Comparison of ENCODE assay signal across 10 cellular contexts in the genomic region with DNA sequence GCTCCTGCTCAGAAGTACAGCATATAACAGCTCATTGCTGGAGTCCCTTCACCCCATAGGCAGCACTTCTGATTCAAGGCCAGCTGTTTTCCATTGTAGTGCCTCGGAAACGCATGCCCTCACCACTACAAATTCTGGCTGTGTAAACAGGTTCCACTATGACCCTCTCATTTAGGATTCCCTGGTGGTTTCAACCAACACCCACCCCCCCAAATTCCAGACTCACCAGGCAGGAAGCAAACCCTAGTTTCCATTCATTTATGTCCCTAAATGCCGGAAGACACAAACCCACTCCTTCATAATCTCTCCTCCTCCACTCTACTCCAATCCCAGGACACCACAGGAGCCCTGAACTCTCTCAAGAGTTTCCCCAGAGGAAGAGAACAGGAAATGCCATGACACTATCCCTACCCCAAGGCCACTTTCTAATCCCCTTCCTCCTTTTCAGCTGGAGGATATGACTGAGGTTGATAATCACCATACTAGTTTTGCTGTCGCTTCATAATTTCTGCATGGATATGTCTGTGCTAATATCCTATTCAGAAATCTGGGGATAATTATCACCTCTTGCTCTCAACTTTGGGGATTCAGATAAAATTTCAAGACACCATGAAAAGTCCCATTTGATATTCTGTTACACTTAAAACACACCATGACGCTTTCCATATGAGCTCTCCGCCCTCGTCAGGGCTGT.
DNase-seq lines count a peak whose midpoint lies in the region; ATAC-seq and TF ChIP-seq lines count a peak whose summit lies in the region.
"Had no signal": no experiment of that assay in that cellular context is flagged by ENCODE, and none has a peak within 500 bp of the region (broad histone marks: within the 10 kb centered on the region; RNA-seq: fewer than 3 reads in every experiment).

No MANE protein-coding gene starts in this region.

- H3K4me1 Mint-ChIP-seq in nephron, result peaks cover 12% of the 10 kb centered on the region
- H3K4me1 Mint-ChIP-seq in activated CD4-positive, alpha-beta T cell treated with anti-CD3 and anti-CD28 coated beads for 36 hours, result peaks cover 8% of the 10 kb centered on the region

- intact Hi-C loops in esophagus muscularis mucosa (cut with DNase I), result no loop called here
- intact Hi-C loops in activated CD4-positive, alpha-beta T cell treated with anti-CD3 and anti-CD28 coated beads for 36 hours (cut with DNase I, micrococcal nuclease), result no loop called here

- CTCF ChIA-PET in activated CD4-positive, alpha-beta T cell treated with anti-CD3 and anti-CD28 coated beads for 36 hours (lab: Charles Lee), result no interaction called here

- H3K4me3 Mint-ChIP-seq in nephron, result no peak overlapping the region
- no peak overlapping the region for H3K4me3 Mint-ChIP-seq in activated CD4-positive, alpha-beta T cell treated with anti-CD3 and anti-CD28 coated beads for 36 hours

- H3K27me3 Mint-ChIP-seq in nephron (ENCODE audit: low read depth), result peaks cover 11% of the 10 kb centered on the region
- H3K27me3 Mint-ChIP-seq in activated CD4-positive, alpha-beta T cell treated with anti-CD3 and anti-CD28 coated beads for 36 hours, result peaks cover 46% of the 10 kb centered on the region

- 42% methylated on average over 7 of the region's 7 CpGs for WGBS in esophagus muscularis mucosa

- peaks cover 15% of the 10 kb centered on the region for H3K9me3 Mint-ChIP-seq in nephron
- H3K9me3 Mint-ChIP-seq in activated CD4-positive, alpha-beta T cell treated with anti-CD3 and anti-CD28 coated beads for 36 hours (ENCODE audit: low read depth), result peaks cover 6% of the 10 kb centered on the region

- H3K36me3 Mint-ChIP-seq in nephron (ENCODE audit: low read depth), result peaks cover 6% of the 10 kb centered on the region
- no peaks in the 10 kb centered on the region for H3K36me3 Mint-ChIP-seq in activated CD4-positive, alpha-beta T cell treated with anti-CD3 and anti-CD28 coated beads for 36 hours (ENCODE audit: low read depth)

- ATAC-seq in activated CD4-positive, alpha-beta T cell treated with anti-CD3 and anti-CD28 coated beads for 36 hours, result no peak
- ATAC-seq in HG03469 (IDR thresholded peaks at IDR 0.05; ENCODE audit: unreplicated experiment), result no peak

- no peak for TF ChIP-seq CTCF in AG10803 (conservative IDR thresholded peaks at IDR 0.05; ENCODE audit: low read length)
- TF ChIP-seq CTCF in esophagus muscularis mucosa (IDR thresholded peaks at IDR 0.05), result no peak
- TF ChIP-seq CTCF in nephron (IDR thresholded peaks at IDR 0.05; ENCODE audit: unreplicated experiment in 3 of 3), result no peak
- TF ChIP-seq CTCF in GM20000 (IDR thresholded peaks at IDR 0.05; ENCODE audit: extremely low read depth, missing control alignments), result no peak

- TF ChIP-seq POLR2A in esophagus muscularis mucosa (IDR thresholded peaks at IDR 0.05; ENCODE audit: low read depth), result no peak

- H3K36me3 ChIP-seq in SJCRH30 (no peaks in the 10 kb centered on the region), esophagus muscularis mucosa (no peaks in the 10 kb centered on the region)
- H3K36me3 ChIP-seq: BLaER1 had no signal

- peak overlapping the region; percentile 57 for H3K27ac ChIP-seq in SJCRH30
- peak overlapping the region; percentile 36 to 52 (median 47) for H3K27ac ChIP-seq in esophagus muscularis mucosa (replicated peaks in 1 of 4)
- H3K27ac ChIP-seq: BLaER1 had no signal

- POLR2A ChIA-PET in activated CD4-positive, alpha-beta T cell treated with anti-CD3 and anti-CD28 coated beads for 36 hours (lab: Charles Lee), result interaction anchor here (1.1 kb wide), 1 partner anchor 78 kb away, joined by 8 read pairs; no protein-coding TSS in a partner anchor

- no peaks in the 10 kb centered on the region for H3K27me3 ChIP-seq in SJCRH30
- H3K27me3 ChIP-seq in esophagus muscularis mucosa, result no peaks in the 10 kb centered on the region
- H3K27me3 ChIP-seq: BLaER1 had no signal

- no peak for TF ChIP-seq EP300 in esophagus muscularis mucosa (IDR thresholded peaks at IDR 0.05)

- no peaks in the 10 kb centered on the region for H3K9me3 ChIP-seq in SJCRH30 (replicated peaks)
- H3K9me3 ChIP-seq in esophagus muscularis mucosa, result no peaks in the 10 kb centered on the region

- H3K4me1 ChIP-seq in SJCRH30, result peaks cover 13% of the 10 kb centered on the region
- H3K4me1 ChIP-seq in esophagus muscularis mucosa, result peaks cover 7 to 14% (median 12%) of the 10 kb centered on the region in 4 donors
- H3K4me1 ChIP-seq: BLaER1 had no signal

- peak overlapping the region; percentile 19 to 76 (median 76) for H3K27ac Mint-ChIP-seq in nephron
- H3K27ac Mint-ChIP-seq in activated CD4-positive, alpha-beta T cell treated with anti-CD3 and anti-CD28 coated beads for 36 hours, result no peak overlapping the region

- no peak overlapping the region for H3K4me3 ChIP-seq in AG10803 (ENCODE audit: low read length)
- H3K4me3 ChIP-seq in SJCRH30, result peak overlapping the region; percentile 31
- H3K4me3 ChIP-seq in esophagus muscularis mucosa, result no peak overlapping the region
- H3K4me3 ChIP-seq: BLaER1 had no signal

- DNase-seq in AG10803 (ENCODE audit: low read depth) (peak; percentile 65), SJCRH30 (peak; percentile 17 to 60), esophagus muscularis mucosa (ENCODE audit: extremely low spot score) (peak; percentile 37), GM20000 (ENCODE audit: low spot score) (no peak), NCI-H345 treated with DMSO at 0.1 percent for 48 hours (lab: John Stamatoyannopoulos, UW; ENCODE audit: unreplicated experiment) (no peak)
- DNase-seq in activated CD4-positive, alpha-beta T cell treated with anti-CD3 and anti-CD28 coated beads for 36 hours, result no peak
- DNase-seq: activated CD8-positive, alpha-beta memory T cell treated with anti-CD3 and anti-CD28 coated beads, Interleukin-2, amount 50 U/mL, for 48 hours had no signal

Comparison
In these comparisons a context has a peak if more than half of its experiments do, and no peak if none do; other contexts are left out.
1. DNase-seq: peak in AG10803 (single experiment), SJCRH30 (2 of 2) and esophagus muscularis mucosa (single experiment); none in GM20000 (single experiment), activated CD4-positive, alpha-beta T cell treated with anti-CD3 and anti-CD28 coated beads for 36 hours (single experiment) and NCI-H345 treated with DMSO at 0.1 percent for 48 hours (single experiment).